27 cellular contexts compared by ENCODE assay signal in genomic region chr15:36449662-36450145, GRCh38.
A peak's percentile ranks its signal among the peaks of the same experiment; 100 is the strongest.
DNase-seq lines count a peak whose midpoint lies in the region; ATAC-seq and TF ChIP-seq lines count a peak whose summit lies in the region.
"Had no signal": no experiment of that assay in that cellular context is flagged by ENCODE, and none has a peak within 500 bp of the region (broad histone marks: within the 10 kb centered on the region; RNA-seq: fewer than 3 reads in every experiment).

No MANE protein-coding gene starts in this region.

- H3K27ac ChIP-seq in fibroblast of lung (ENCODE audit: insufficient read depth, low read length) (no peak overlapping the region), sigmoid colon (peak overlapping the region in 3 of 4 donors; percentile 31 to 55 (median 41))
- H3K27ac ChIP-seq: A549; BLaER1 treated with 17β-estradiol and CSF1 and Interleukin-3, amounts not matched to agents 10 nM and 100 nM; KMS-11; Peyer's patch; SK-N-MC had no signal

- no peaks in the 10 kb centered on the region for H3K27me3 Mint-ChIP-seq in chondrocyte (ENCODE audit: low read depth)
- H3K27me3 Mint-ChIP-seq: CD4-positive, alpha-beta T cell had no signal

- no peaks in the 10 kb centered on the region for H3K27me3 ChIP-seq in fibroblast of lung (ENCODE audit: control insufficient read depth, insufficient read depth, low read length)
- no peaks in the 10 kb centered on the region for H3K27me3 ChIP-seq in sigmoid colon
- H3K27me3 ChIP-seq: BLaER1 treated with 17β-estradiol and CSF1 and Interleukin-3, amounts not matched to agents 10 nM and 100 nM; Peyer's patch had no signal

- no peaks in the 10 kb centered on the region for H3K9me3 ChIP-seq in fibroblast of lung (ENCODE audit: control insufficient read depth, insufficient read depth, low read depth, low read length)
- no peaks in the 10 kb centered on the region for H3K9me3 ChIP-seq in sigmoid colon
- H3K9me3 ChIP-seq: A549, Caco-2, Peyer's patch had no signal

- DNase-seq in GM04504 (ENCODE audit: low read depth) (peak; percentile 8), LoVo (ENCODE audit: low spot score) (peak; percentile 39), fibroblast of lung (ENCODE audit: low read depth in 2 of 2) (peak; percentile 21 to 38), sigmoid colon (no peak), OCI-M1 (lab: John Stamatoyannopoulos, UW) (no peak), DMS53 (lab: John Stamatoyannopoulos, UW) (no peak), chondrocyte (ENCODE audit: low spot score) (no peak)
- DNase-seq: AML-193; CD4-positive, alpha-beta T cell; DMS79 treated with DMSO at 0.1 percent for 48 hours; GF-D8; NCI-H1092 treated with DMSO at 0.1 percent for 48 hours; NCI-H1436; NCI-H187; NCI-H2081 treated with DMSO at 0.1 percent for 48 hours; NCI-H2171; NCI-H226; NCI-H510A; Peyer's patch; SIG-M5 had no signal

- no peak for TF ChIP-seq EP300 in sigmoid colon (IDR thresholded peaks at IDR 0.05)

- TF ChIP-seq CTCF in fibroblast of lung (conservative IDR thresholded peaks at IDR 0.05 in 1 of 2, IDR thresholded peaks at IDR 0.05 in 1 of 2; ENCODE audit: low read depth in 1 of 2, low read length in 2 of 2) (no peak), sigmoid colon (IDR thresholded peaks at IDR 0.05) (no peak), chondrocyte (IDR thresholded peaks at IDR 0.05) (no peak)

- H3K36me3 ChIP-seq in fibroblast of lung (ENCODE audit: control insufficient read depth, insufficient read depth, low read length) (no peaks in the 10 kb centered on the region), sigmoid colon (no peaks in the 10 kb centered on the region)
- H3K36me3 ChIP-seq: BLaER1 treated with 17β-estradiol and CSF1 and Interleukin-3, amounts not matched to agents 10 nM and 100 nM; Peyer's patch had no signal

- H3K4me2 ChIP-seq in fibroblast of lung (ENCODE audit: extremely low read depth, insufficient read depth, low read length): no peak overlapping the region
- H3K4me2 ChIP-seq: A549; BLaER1 treated with 17β-estradiol and CSF1 and Interleukin-3, amounts not matched to agents 10 nM and 100 nM; KMS-11 had no signal

- no peaks in the 10 kb centered on the region for H3K4me1 ChIP-seq in fibroblast of lung (ENCODE audit: control insufficient read depth, extremely low read depth, insufficient read depth, low read length)
- H3K4me1 ChIP-seq in sigmoid colon: peaks cover 0 to 26% (median 22%) of the 10 kb centered on the region in 4 donors
- H3K4me1 ChIP-seq: A549; BLaER1 treated with 17β-estradiol and CSF1 and Interleukin-3, amounts not matched to agents 10 nM and 100 nM; Caco-2; Peyer's patch had no signal

- no peak overlapping the region for H3K27ac Mint-ChIP-seq in chondrocyte (ENCODE audit: unreplicated experiment)
- H3K27ac Mint-ChIP-seq: CD4-positive, alpha-beta T cell had no signal

- H3K36me3 Mint-ChIP-seq in chondrocyte (ENCODE audit: low read depth): no peaks in the 10 kb centered on the region

- no peak overlapping the region for H2AFZ ChIP-seq in fibroblast of lung (ENCODE audit: low read length)

- H3K4me3 Mint-ChIP-seq in chondrocyte (ENCODE audit: unreplicated experiment): no peak overlapping the region
- H3K4me3 Mint-ChIP-seq: CD4-positive, alpha-beta T cell; H9 had no signal

- TF ChIP-seq POLR2A in sigmoid colon (IDR thresholded peaks at IDR 0.05): no peak

- 62 to 83% methylated on average over 3 of the region's 3 CpGs for WGBS in sigmoid colon, 2 donors

- intact Hi-C loops in sigmoid colon (cut with DNase I): no loop called here

- H3K4me1 Mint-ChIP-seq in chondrocyte (ENCODE audit: low read depth): peaks cover 7% of the 10 kb centered on the region

- H3K9me3 Mint-ChIP-seq in chondrocyte (ENCODE audit: low read depth): no peaks in the 10 kb centered on the region
- H3K9me3 Mint-ChIP-seq: H9 had no signal

- H3K4me3 ChIP-seq in fibroblast of lung (replicated peaks in 1 of 4; ENCODE audit: control extremely low read depth in 1 of 4, insufficient read depth in 1 of 4, low read depth in 3 of 4, low read length in 4 of 4) (no peak overlapping the region), sigmoid colon (no peak overlapping the region)
- H3K4me3 ChIP-seq: A549; BLaER1 treated with 17β-estradiol and CSF1 and Interleukin-3, amounts not matched to agents 10 nM and 100 nM; Peyer's patch; SK-N-MC had no signal

- H3K9ac ChIP-seq in fibroblast of lung (ENCODE audit: insufficient read depth, low read length): no peak overlapping the region
- H3K9ac ChIP-seq: BLaER1 treated with 17β-estradiol and CSF1 and Interleukin-3, amounts not matched to agents 10 nM and 100 nM; KMS-11 had no signal

- no peak for ATAC-seq in HG03139 (IDR thresholded peaks at IDR 0.05; ENCODE audit: unreplicated experiment)

- no peaks in the 10 kb centered on the region for H4K20me1 ChIP-seq in fibroblast of lung (ENCODE audit: control insufficient read depth, extremely low read depth, insufficient read depth, low read length)
- H4K20me1 ChIP-seq: BLaER1 treated with 17β-estradiol and CSF1 and Interleukin-3, amounts not matched to agents 10 nM and 100 nM had no signal

- H3K79me2 ChIP-seq in fibroblast of lung (ENCODE audit: control insufficient read depth, insufficient read depth, low read length): no peaks in the 10 kb centered on the region

Comparison
In these comparisons a context has a peak if more than half of its experiments do, and no peak if none do; other contexts are left out.
1. DNase-seq: peak in GM04504 (single experiment), LoVo (single experiment) and fibroblast of lung (2 of 2); none in sigmoid colon (single experiment), OCI-M1 (single experiment), DMS53 (single experiment) and chondrocyte (single experiment).